In genomic region chr19:12790628-12791344, GRCh38 we compare ENCODE assay signal across 8 cellular contexts. TPM values are rescaled to one million over a fixed set of nuclear protein-coding genes. Genes with fewer than 3 reads are reported as not detected.
DNase-seq lines count a peak whose midpoint lies in the region; ATAC-seq and TF ChIP-seq lines count a peak whose summit lies in the region.

No MANE protein-coding gene starts in this region.

- H3K36me3 ChIP-seq in heart left ventricle, result peaks cover 0 to 12% (median 0%) of the 10 kb centered on the region in 9 donors
- H3K36me3 ChIP-seq in upper lobe of right lung, result no peaks in the 10 kb centered on the region

- no peaks in the 10 kb centered on the region for H3K9me3 ChIP-seq in heart left ventricle
- no peaks in the 10 kb centered on the region for H3K9me3 ChIP-seq in upper lobe of right lung

- H3K27me3 ChIP-seq in heart left ventricle (no peaks in the 10 kb centered on the region), upper lobe of right lung (no peaks in the 10 kb centered on the region)

- ATAC-seq in heart left ventricle (no peak), Right ventricle myocardium inferior (no peak), upper lobe of right lung (no peak), GM18858 (IDR thresholded peaks at IDR 0.05; ENCODE audit: unreplicated experiment) (no peak), HG03460 (IDR thresholded peaks at IDR 0.05; ENCODE audit: unreplicated experiment) (no peak)

- no peak for TF ChIP-seq CTCF in heart left ventricle (IDR thresholded peaks at IDR 0.05)
- no peak for TF ChIP-seq CTCF in upper lobe of right lung (IDR thresholded peaks at IDR 0.05)

- H3K27ac ChIP-seq in heart left ventricle, result peak overlapping the region; percentile 95 to 100 (median 99)
- peak overlapping the region; percentile 100 for H3K27ac ChIP-seq in upper lobe of right lung

- TF ChIP-seq POLR2A in heart left ventricle (IDR thresholded peaks at IDR 0.05), result no peak

- peaks cover 0 to 64% (median 49%) of the 10 kb centered on the region in 12 donors for H3K4me1 ChIP-seq in heart left ventricle
- peaks cover 39% of the 10 kb centered on the region for H3K4me1 ChIP-seq in upper lobe of right lung

- intact Hi-C loops in heart left ventricle (cut with DNase I), result no loop called here
- intact Hi-C loops in Right ventricle myocardium inferior (cut with DNase I), result loop anchor here (2.0 kb wide), 1 partner anchor 54 kb away; the partner anchor contains the start of gene GET3
- intact Hi-C loops in upper lobe of right lung (cut with DNase I), result no loop called here

- H3K4me3 ChIP-seq in heart left ventricle, result peak overlapping the region; percentile 15 to 99 (median 84)
- H3K4me3 ChIP-seq in upper lobe of right lung, result peak overlapping the region; percentile 88

- WGBS in heart left ventricle, 4 donors, result 2 to 6% (median 3%) methylated on average over 15 to 22 of the region's 22 CpGs

- DNase-seq in heart left ventricle (no peak), Right ventricle myocardium inferior (ENCODE audit: missing footprints) (no peak), astrocyte of the hippocampus (ENCODE audit: low read depth, low spot score) (peak; percentile 26), medulla oblongata (ENCODE audit: extremely low spot score) (peak; percentile 48), upper lobe of right lung (no peak), occipital lobe (lab: John Stamatoyannopoulos, UW) (no peak)

RNA-seq across cellular contexts. Expression of gene JUNB, which starts 0.5 kb away (rescaled TPM):
- total RNA-seq in heart left ventricle (100 to 1,000 TPM in 4 of 9 donors, 10 to 100 TPM in 5; 19.6 to 205 (median 67.6) TPM), Right ventricle myocardium inferior (25.0 TPM), upper lobe of right lung (174 TPM), occipital lobe (22.6 TPM)
- 10 to 100 TPM; 29.6 to 52.9 TPM for polyA plus RNA-seq in heart left ventricle

RNA-seq across cellular contexts. Expression of gene PRDX2, which starts 10.8 kb away (rescaled TPM):
- total RNA-seq in heart left ventricle (1,000 to 10,000 TPM in 2 of 9 donors, 100 to 1,000 TPM in 7; 435 to 1,432 (median 684) TPM), Right ventricle myocardium inferior (692 TPM), upper lobe of right lung (123 TPM), occipital lobe (174 TPM)
- 100 to 1,000 TPM; 544 to 645 TPM for polyA plus RNA-seq in heart left ventricle

RNA-seq across cellular contexts. Expression of gene THSD8, which starts 11.1 kb away (rescaled TPM):
- total RNA-seq in heart left ventricle, result 1 to 10 TPM in 7 of 9 donors, not detected in 2; 1.2 to 6.8 (median 2.2) TPM
- 1 to 10 TPM in 1 of 2 donors, under 1 TPM in 1; 0.35 to 3.2 TPM for polyA plus RNA-seq in heart left ventricle
- total RNA-seq in Right ventricle myocardium inferior, result 1.7 TPM
- total RNA-seq in upper lobe of right lung, result 2.8 TPM
- 0.62 TPM for total RNA-seq in occipital lobe

RNA-seq across cellular contexts. Expression of gene HOOK2, which starts 15.4 kb away (rescaled TPM):
- 10 to 100 TPM; 45.5 to 90.1 (median 62.6) TPM for total RNA-seq in heart left ventricle
- polyA plus RNA-seq in heart left ventricle, result 10 to 100 TPM; 29.9 to 83.5 TPM
- 51.6 TPM for total RNA-seq in Right ventricle myocardium inferior
- total RNA-seq in upper lobe of right lung, result 65.3 TPM
- total RNA-seq in occipital lobe, result 20.3 TPM

RNA-seq across cellular contexts. Expression of gene RNASEH2A, which starts 15.6 kb away (rescaled TPM):
- total RNA-seq in heart left ventricle, result 1 to 10 TPM in 8 of 9 donors, under 1 TPM in 1; 0.63 to 7.6 (median 4.0) TPM
- 1 to 10 TPM; 1.3 to 8.6 TPM for polyA plus RNA-seq in heart left ventricle
- total RNA-seq in Right ventricle myocardium inferior, result 6.3 TPM
- total RNA-seq in upper lobe of right lung, result 7.4 TPM
- 15.8 TPM for total RNA-seq in occipital lobe

Comparison
In these comparisons a context has a peak if more than half of its experiments do, and no peak if none do; other contexts are left out.
1. DNase-seq: peak in astrocyte of the hippocampus (single experiment) and medulla oblongata (single experiment); none in heart left ventricle (0 of 5), Right ventricle myocardium inferior (single experiment), upper lobe of right lung (single experiment) and occipital lobe (single experiment).